Comparison of ENCODE assay signal across 14 cellular contexts in the genomic region with DNA sequence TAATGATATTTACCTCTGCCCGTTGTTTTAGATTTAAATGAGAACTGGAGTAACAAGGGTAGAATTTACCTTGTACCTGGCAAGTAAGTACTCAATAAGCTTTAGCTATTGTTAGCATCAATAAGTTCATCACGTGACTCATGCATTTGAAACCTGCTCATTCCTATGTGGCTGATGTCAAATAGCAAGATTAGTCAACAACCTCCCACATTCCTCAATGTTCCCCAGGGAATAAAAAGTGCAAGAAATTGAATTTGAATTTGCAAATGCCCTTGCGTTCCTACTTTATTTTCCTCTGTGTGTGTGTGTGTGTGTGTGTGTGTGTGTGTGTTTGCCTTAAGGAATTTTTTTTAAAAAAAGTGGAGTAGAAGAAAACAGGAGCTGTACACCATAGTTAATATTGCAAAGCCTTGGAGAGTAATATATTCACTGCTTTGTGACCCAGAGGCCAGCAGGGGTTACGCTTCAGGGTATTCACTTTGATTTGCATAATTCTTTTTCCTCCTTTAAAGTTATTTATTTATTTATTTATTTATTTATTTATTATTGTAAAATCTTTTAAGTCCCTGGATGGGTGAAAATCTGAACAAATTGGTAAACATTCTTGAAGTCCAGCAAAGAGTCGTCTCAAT. TPM values are rescaled to one million over a fixed set of nuclear protein-coding genes. Genes with fewer than 3 reads are reported as not detected.
DNase-seq lines count a peak whose midpoint lies in the region; ATAC-seq and TF ChIP-seq lines count a peak whose summit lies in the region.
"Had no signal": no experiment of that assay in that cellular context is flagged by ENCODE, and none has a peak within 500 bp of the region (broad histone marks: within the 10 kb centered on the region; RNA-seq: fewer than 3 reads in every experiment).

No MANE protein-coding gene starts in this region.

- ATAC-seq in HG03565 (IDR thresholded peaks at IDR 0.05; ENCODE audit: unreplicated experiment), result no peak

- no peak for TF ChIP-seq EP300 in suprapubic skin (IDR thresholded peaks at IDR 0.05)

- no peaks in the 10 kb centered on the region for H3K27me3 ChIP-seq in suprapubic skin
- H3K27me3 ChIP-seq: upper lobe of left lung had no signal

- no peak overlapping the region for H3K4me3 ChIP-seq in suprapubic skin
- H3K4me3 ChIP-seq: skin epidermis, upper lobe of left lung had no signal

- no peak for TF ChIP-seq POLR2A in suprapubic skin (IDR thresholded peaks at IDR 0.05)

- peak; percentile 1 for DNase-seq in DMS153 (lab: John Stamatoyannopoulos, UW)
- no peak for DNase-seq in DMS153 treated with DMSO at 0.1 percent for 48 hours (lab: John Stamatoyannopoulos, UW; ENCODE audit: unreplicated experiment)
- peak; percentile 80 for DNase-seq in amniotic epithelial cell (ENCODE audit: low read depth)
- peak; percentile 41 for DNase-seq in hepatic stellate cell (ENCODE audit: low spot score)
- DNase-seq in suprapubic skin (ENCODE audit: low spot score in 2 of 2), result no peak
- no peak for DNase-seq in activated T-cell treated with anti-CD3 and anti-CD28 coated beads, Interleukin-2, amount 50 U/mL, for 1 hour
- DNase-seq in GM13976 (ENCODE audit: low spot score), result no peak
- DNase-seq: activated T-cell treated with anti-CD3 and anti-CD28 coated beads, Interleukin-2, amount 50 U/mL, for 24 hours; glutamatergic neuron; NCI-H1105 treated with DMSO at 0.1 percent for 48 hours; upper lobe of left lung had no signal

- 61% methylated on average over 5 of the region's 5 CpGs for WGBS in suprapubic skin

- peaks cover 10% of the 10 kb centered on the region for H3K4me1 ChIP-seq in suprapubic skin

- in situ Hi-C loops in GM13976 (cut with MboI; ENCODE audit: low sequenced_read_pairs, unreplicated experiment), result no loop called here

- peak overlapping the region; percentile 76 for H3K27ac ChIP-seq in suprapubic skin
- H3K27ac ChIP-seq: 22Rv1 had no signal

- no peaks in the 10 kb centered on the region for H3K36me3 ChIP-seq in suprapubic skin
- H3K36me3 ChIP-seq: upper lobe of left lung had no signal

- TF ChIP-seq CTCF in suprapubic skin (IDR thresholded peaks at IDR 0.05) (no peak), GM13976 (IDR thresholded peaks at IDR 0.05; ENCODE audit: borderline replicate concordance, control extremely low read depth, extremely low read depth, insufficient read depth, missing control alignments) (no peak)

- H3K9me3 ChIP-seq in suprapubic skin, result no peaks in the 10 kb centered on the region
- H3K9me3 ChIP-seq: upper lobe of left lung had no signal

RNA-seq across cellular contexts. Expression of a gene that starts 43.9 kb away (rescaled TPM):
- 1 to 10 TPM in 1 of 4 donors, under 1 TPM in 3; 0.10 to 1.2 (median 0.27) TPM for total RNA-seq in suprapubic skin

RNA-seq across cellular contexts. Expression of a gene that starts 58.9 kb away (rescaled TPM):
- total RNA-seq in suprapubic skin, result 10 to 100 TPM; 23.2 to 47.2 (median 37.6) TPM

Comparison
In these comparisons a context has a peak if more than half of its experiments do, and no peak if none do; other contexts are left out.
1. DNase-seq: peak in DMS153 (single experiment), amniotic epithelial cell (single experiment) and hepatic stellate cell (single experiment); none in DMS153 treated with DMSO at 0.1 percent for 48 hours (single experiment), suprapubic skin (0 of 2), activated T-cell treated with anti-CD3 and anti-CD28 coated beads, Interleukin-2, amount 50 U/mL, for 1 hour (single experiment) and GM13976 (single experiment).